Comparison of ENCODE assay signal across 17 cellular contexts in the genomic region with DNA sequence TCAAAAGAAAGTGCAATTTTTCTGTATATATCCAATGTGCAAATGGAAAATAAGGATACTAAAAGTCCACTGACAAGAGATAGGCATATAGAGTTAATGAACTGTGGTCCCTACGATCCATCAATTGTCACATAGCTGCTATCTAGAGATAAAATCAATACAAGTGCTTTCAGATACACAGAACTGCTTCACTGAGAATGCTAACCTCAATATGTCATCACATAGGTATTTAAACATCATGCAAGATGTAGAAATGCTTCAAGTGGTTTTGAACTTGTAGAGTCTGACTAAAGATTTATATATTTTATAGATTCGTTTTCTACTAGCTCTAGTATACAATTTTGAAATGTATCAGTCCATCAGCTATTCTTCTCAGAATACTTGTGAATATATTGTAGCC.
DNase-seq lines count a peak whose midpoint lies in the region; TF ChIP-seq lines count a peak whose summit lies in the region.
"Had no signal": no experiment of that assay in that cellular context is flagged by ENCODE, and none has a peak within 500 bp of the region (broad histone marks: within the 10 kb centered on the region; RNA-seq: fewer than 3 reads in every experiment).

No MANE protein-coding gene starts in this region.

- intact Hi-C loops in head of caudate nucleus (cut with DNase I), result no loop called here

- no peaks in the 10 kb centered on the region for H3K27me3 Mint-ChIP-seq in HFFc6 (ENCODE audit: insufficient read depth)

- H3K4me1 Mint-ChIP-seq in HFFc6 (ENCODE audit: low read depth), result no peaks in the 10 kb centered on the region
- H3K4me1 Mint-ChIP-seq: H9 had no signal

- H3K36me3 Mint-ChIP-seq in HFFc6 (ENCODE audit: low read depth), result no peaks in the 10 kb centered on the region

- DNase-seq in HFFc6 (peak; percentile 30), RKO (ENCODE audit: low spot score) (peak; percentile 14), epithelial cell of esophagus (ENCODE audit: low read depth) (peak; percentile 24), non-pigmented ciliary epithelial cell (ENCODE audit: low read depth) (peak; percentile 10), D341Med (ENCODE audit: low spot score) (no peak), head of caudate nucleus (no peak), midbrain (lab: John Stamatoyannopoulos, UW) (no peak)
- DNase-seq: activated CD8-positive, alpha-beta memory T cell treated with anti-CD3 and anti-CD28 coated beads, Interleukin-2, amount 50 U/mL, for 4 hours; DND-41; H9; left lung; NCI-H1436; NCI-H69; psoas muscle; small intestine; stimulated activated naive CD8-positive, alpha-beta T cell treated with anti-CD3 and anti-CD28 coated beads, Interleukin-15, Interleukin-2, amounts not matched to agents 100 U/mL and 50 U/mL, for 24 hours had no signal

- no peak overlapping the region for H3K4me3 Mint-ChIP-seq in HFFc6
- H3K4me3 Mint-ChIP-seq: H9 had no signal

- no peaks in the 10 kb centered on the region for H3K9me3 Mint-ChIP-seq in HFFc6
- H3K9me3 Mint-ChIP-seq: H9 had no signal

- no peak overlapping the region for H3K4me3 ChIP-seq in epithelial cell of esophagus (ENCODE audit: low read length)
- H3K4me3 ChIP-seq: left lung, psoas muscle, tibial nerve had no signal

- TF ChIP-seq CTCF in HFFc6 (IDR thresholded peaks at IDR 0.05), result no peak
- no peak for TF ChIP-seq CTCF in epithelial cell of esophagus (IDR thresholded peaks at IDR 0.05; ENCODE audit: insufficient read depth, low read depth, low read length, missing control alignments)

- no peak overlapping the region for H3K27ac Mint-ChIP-seq in HFFc6
- H3K27ac Mint-ChIP-seq: H9 had no signal

Comparison
In these comparisons a context has a peak if more than half of its experiments do, and no peak if none do; other contexts are left out.
1. DNase-seq: peak in HFFc6 (single experiment), RKO (single experiment), epithelial cell of esophagus (single experiment) and non-pigmented ciliary epithelial cell (single experiment); none in D341Med (single experiment), head of caudate nucleus (0 of 42) and midbrain (single experiment).